In genomic region chr3:148950806-148951205, GRCh38 we compare ENCODE assay signal across 9 cellular contexts. TPM values are rescaled to one million over a fixed set of nuclear protein-coding genes. Genes with fewer than 3 reads are reported as not detected.
DNase-seq lines count a peak whose midpoint lies in the region; ATAC-seq and TF ChIP-seq lines count a peak whose summit lies in the region.
"Had no signal": no experiment of that assay in that cellular context is flagged by ENCODE, and none has a peak within 500 bp of the region (broad histone marks: within the 10 kb centered on the region; RNA-seq: fewer than 3 reads in every experiment).

No MANE protein-coding gene starts in this region.

- H2AFZ ChIP-seq in GM23248, result no peak overlapping the region
- H2AFZ ChIP-seq in neuronal stem cell (ENCODE audit: low read length), result no peak overlapping the region

- in situ Hi-C loops in GM23248 (cut with MboI), result loop anchor here (10.0 kb wide), 1 partner anchor 324 kb away; no protein-coding TSS in a partner anchor
- in situ Hi-C loops in Panc1 (cut with HindIII; ENCODE audit: low pct_unique_long_range_greater_than_20kb, low sequenced_read_pairs), result no loop called here

- H3K27me3 ChIP-seq in GM23248 (replicated peaks; ENCODE audit: insufficient read depth), result no peaks in the 10 kb centered on the region
- no peaks in the 10 kb centered on the region for H3K27me3 ChIP-seq in Panc1 (ENCODE audit: control insufficient read depth, insufficient read depth, low read length)
- no peaks in the 10 kb centered on the region for H3K27me3 ChIP-seq in neuronal stem cell (ENCODE audit: control insufficient read depth in 3 of 3, insufficient read depth in 3 of 3, low read depth in 1 of 3, low read length in 3 of 3)

- H2BK15ac ChIP-seq in neuronal stem cell (ENCODE audit: low read length), result no peak overlapping the region

- H2BK120ac ChIP-seq in neuronal stem cell (ENCODE audit: low read depth, low read length), result no peak overlapping the region

- peaks cover 2% of the 10 kb centered on the region for H3K79me1 ChIP-seq in neuronal stem cell (ENCODE audit: low read depth, low read length)

- no peak overlapping the region for H2AK5ac ChIP-seq in neuronal stem cell (ENCODE audit: low read depth, low read length)

- DNase-seq in GM23248, result peak; percentile 26
- DNase-seq in Panc1 (ENCODE audit: low read depth, low spot score), result no peak
- peak; percentile 39 for DNase-seq in iris pigment epithelial cell (ENCODE audit: low read depth)
- DNase-seq in neuronal stem cell (ENCODE audit: low spot score), result no peak
- no peak for DNase-seq in activated CD4-positive, CD25-positive, alpha-beta regulatory T cell (lab: John Stamatoyannopoulos, UW)
- no peak for DNase-seq in NCI-H2171 treated with DMSO at 0.1 percent for 48 hours (lab: John Stamatoyannopoulos, UW)
- DNase-seq: midbrain had no signal

- H3K9ac ChIP-seq in GM23248 (no peak overlapping the region), neuronal stem cell (ENCODE audit: low read depth, low read length, poor library complexity) (no peak overlapping the region)

- H3K4ac ChIP-seq in neuronal stem cell (ENCODE audit: low read length), result no peak overlapping the region

- POLR2A ChIA-PET in Panc1 (lab: Charles Lee), result no interaction called here

- peak; percentile 56 for TF ChIP-seq CTCF in C4-2B (conservative IDR thresholded peaks at IDR 0.05)
- peak; percentile 58 for TF ChIP-seq CTCF in Panc1 (IDR thresholded peaks at IDR 0.05)

- no peaks in the 10 kb centered on the region for H3K9me2 ChIP-seq in GM23248 (ENCODE audit: insufficient read depth)

- WGBS in GM23248 (ENCODE audit: low coverage in 1 of 2, low lambda C conversion rate in 2 of 2, missing lambda C conversion rate in 2 of 2), 2 experiments, result 88 to 95% methylated on average over 1 of the region's 1 CpG
- no CpG with 5 or more reads among the region's 1 CpG for WGBS in neuronal stem cell (ENCODE audit: extremely low coverage in 2 of 2, insufficient read length in 2 of 2, insufficient replicate concordance in 1 of 2), 2 donors

- H4K20me1 ChIP-seq in GM23248 (ENCODE audit: insufficient read depth), result no peaks in the 10 kb centered on the region

- no peak overlapping the region for H4K8ac ChIP-seq in neuronal stem cell (ENCODE audit: low read depth, low read length)

- no peak overlapping the region for H3K4me2 ChIP-seq in GM23248 (ENCODE audit: unreplicated experiment)
- no peak overlapping the region for H3K4me2 ChIP-seq in neuronal stem cell (ENCODE audit: insufficient read depth, low read length, poor library complexity, severe bottlenecking)

- CTCF ChIA-PET in Panc1 (lab: Charles Lee), result interaction anchor here (0.6 kb wide), 2 partner anchors 52 to 318 kb away, joined by 4 to 6 read pairs; no protein-coding TSS in a partner anchor

- ATAC-seq in Panc1, result 0 out of 2 replicates have a peak, but pooled peaks have one; percentile 52
- no peak for ATAC-seq in HG03095 (IDR thresholded peaks at IDR 0.05; ENCODE audit: unreplicated experiment)

- H2BK12ac ChIP-seq in neuronal stem cell (ENCODE audit: low read length), result no peak overlapping the region

- no peak overlapping the region for H3K23ac ChIP-seq in neuronal stem cell (ENCODE audit: low read depth, low read length, poor library complexity)

- no peak overlapping the region for H3K18ac ChIP-seq in neuronal stem cell (ENCODE audit: low read length)

- H2BK5ac ChIP-seq in neuronal stem cell (ENCODE audit: low read length), result no peak overlapping the region

- H3K14ac ChIP-seq in neuronal stem cell (ENCODE audit: low read length), result no peak overlapping the region

- H3K27ac ChIP-seq in C4-2B (peak overlapping the region; percentile 48; the same call in 1 of the 2 replicates), GM23248 (no peak overlapping the region), Panc1 (ENCODE audit: low read length) (no peak overlapping the region), neuronal stem cell (replicated peaks; ENCODE audit: low read length) (no peak overlapping the region)

- H3K79me2 ChIP-seq in GM23248 (ENCODE audit: insufficient read depth), result no peaks in the 10 kb centered on the region

- H3K4me3 ChIP-seq in GM23248 (no peak overlapping the region), Panc1 (ENCODE audit: low read depth in 2 of 2, low read length in 2 of 2) (no peak overlapping the region), neuronal stem cell (ENCODE audit: low read length in 2 of 2) (no peak overlapping the region)

- H3K36me3 ChIP-seq in GM23248 (ENCODE audit: low read depth) (no peaks in the 10 kb centered on the region), Panc1 (ENCODE audit: control insufficient read depth, insufficient read depth, low read length) (no peaks in the 10 kb centered on the region), neuronal stem cell (replicated peaks in 1 of 2; ENCODE audit: control insufficient read depth in 2 of 2, insufficient read depth in 2 of 2, low read length in 2 of 2) (no peaks in the 10 kb centered on the region)

- no peak overlapping the region for H4K91ac ChIP-seq in neuronal stem cell (ENCODE audit: low read depth, low read length, poor library complexity)

- no TSS peak for BruUV-seq in Panc1 (replicated peaks; lab: Mats Ljungman, UMichigan)

- H3K4me1 ChIP-seq in GM23248 (ENCODE audit: insufficient read depth) (peaks cover 10% of the 10 kb centered on the region), Panc1 (ENCODE audit: control insufficient read depth, insufficient read depth, low read length) (peaks cover 3% of the 10 kb centered on the region), neuronal stem cell (ENCODE audit: control insufficient read depth in 2 of 2, insufficient read depth in 1 of 2, low read depth in 1 of 2, low read length in 2 of 2) (peaks cover 2% of the 10 kb centered on the region in 2 donors)

- peaks cover under 1% of the 10 kb centered on the region; the same call in 1 of the 2 replicates for H3F3A ChIP-seq in GM23248 (ENCODE audit: insufficient read depth)

- intact Hi-C loops in Panc1 (cut with micrococcal nuclease; ENCODE audit: unreplicated experiment), result loop anchor here (10.0 kb wide), 1 partner anchor 534 kb away; no protein-coding TSS in a partner anchor

- H3K9me3 ChIP-seq in GM23248 (ENCODE audit: low read depth) (no peaks in the 10 kb centered on the region), Panc1 (ENCODE audit: control insufficient read depth, insufficient read depth, low read depth, low read length) (no peaks in the 10 kb centered on the region), neuronal stem cell (replicated peaks in 1 of 2; ENCODE audit: control insufficient read depth in 2 of 2, insufficient read depth in 1 of 2, low read depth in 1 of 2, low read length in 2 of 2) (peaks cover 0 to under 1% of the 10 kb centered on the region in 2 donors)

RNA-seq across cellular contexts. Expression of gene GYG1, which starts 40.5 kb away (rescaled TPM):
- total RNA-seq in GM23248 (2014; rRNA removed; shearing (Covaris generic)), result 26.2 and 39.2 TPM in 2 replicates
- 57.2 and 58.1 TPM in 2 replicates for polyA plus RNA-seq in GM23248 (2016; fragmentation: Nextera tagmentation; extraction: Ambion mirVana)
- 75.2 TPM for total RNA-seq in Panc1 (2021; ENCODE audit: unreplicated experiment)
- polyA plus RNA-seq in Panc1 (2012; ENCODE audit: insufficient read length), result 89.3 TPM
- polyA plus RNA-seq in neuronal stem cell (2013, experiment 1 of 2), result 20.6 TPM
- 19.6 TPM for polyA plus RNA-seq in neuronal stem cell (2013, experiment 2 of 2)

Comparison
In these comparisons a context has a peak if more than half of its experiments do, and no peak if none do; other contexts are left out.
1. DNase-seq: peak in GM23248 (single experiment) and iris pigment epithelial cell (single experiment); none in Panc1 (single experiment), neuronal stem cell (single experiment), activated CD4-positive, CD25-positive, alpha-beta regulatory T cell (0 of 4) and NCI-H2171 treated with DMSO at 0.1 percent for 48 hours (single experiment).